ENCODE assay signal across 10 cellular contexts in the genomic region with DNA sequence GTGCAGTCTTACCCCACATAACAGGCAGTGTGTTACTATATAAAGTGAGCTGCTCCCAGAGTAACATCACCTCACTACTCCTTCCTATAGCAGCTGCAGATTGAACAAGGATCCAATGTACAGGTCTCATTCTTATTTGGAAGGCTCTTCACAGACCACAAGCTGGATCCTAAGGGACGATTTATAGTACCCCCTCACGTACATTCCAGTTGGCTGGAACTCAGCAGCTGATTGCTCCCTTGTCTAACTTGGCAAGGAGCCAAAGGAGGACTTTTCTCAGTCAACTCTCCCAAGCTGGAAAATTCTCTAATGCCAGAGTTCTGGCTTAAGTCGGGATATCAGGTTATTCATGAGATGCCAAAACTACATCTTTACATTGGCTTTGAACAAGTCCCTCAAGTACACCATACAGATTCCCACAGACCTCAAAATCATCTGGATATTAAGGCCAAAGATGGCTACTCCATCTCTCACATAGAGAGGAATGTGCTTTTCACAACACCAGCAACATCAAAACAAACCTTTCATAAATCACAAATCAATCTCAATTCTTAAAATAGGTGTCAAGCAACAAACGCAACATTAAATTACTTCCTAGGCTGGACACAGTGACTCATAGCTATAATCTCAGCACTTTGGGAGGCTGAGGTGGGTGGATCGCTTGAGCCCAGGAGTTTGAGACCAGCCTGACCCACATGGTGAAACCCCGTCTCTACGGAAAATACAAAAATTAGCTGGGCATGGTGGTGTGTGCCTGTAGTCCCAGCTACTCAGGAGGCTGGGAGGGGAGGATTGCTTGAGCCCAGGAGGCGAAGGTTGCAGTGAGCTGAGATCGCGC. TPM values are rescaled to one million over a fixed set of nuclear protein-coding genes. Genes with fewer than 3 reads are reported as not detected.
DNase-seq lines count a peak whose midpoint lies in the region; ATAC-seq, FAIRE-seq and TF ChIP-seq lines count a peak whose summit lies in the region.
"Had no signal": no experiment of that assay in that cellular context is flagged by ENCODE, and none has a peak within 500 bp of the region (broad histone marks: within the 10 kb centered on the region; RNA-seq: fewer than 3 reads in every experiment).

No MANE protein-coding gene starts in this region.

- H3K27ac ChIP-seq in CD4-positive, alpha-beta memory T cell (ENCODE audit: low read depth, low read length): peak overlapping the region; percentile 87
- H3K27ac ChIP-seq in GM12878 (ENCODE audit: control insufficient read depth, insufficient read depth): peak overlapping the region; percentile 99
- H3K27ac ChIP-seq: epithelial cell of prostate had no signal

- RAD21 ChIA-PET in GM12878 (lab: Charles Lee; ENCODE audit: unreplicated experiment): interaction anchor here (0.6 to 7.2 kb wide), 15 partner anchors 10 to 246 kb away, joined by 3 to 61 read pairs (median 6); partner anchors contain the start of genes HIC1, SMG6 and SRR

- H3K79me2 ChIP-seq in GM12878 (ENCODE audit: control insufficient read depth, insufficient read depth, low read length): peaks cover 40% of the 10 kb centered on the region

- no peak for FAIRE-seq in GM12878 (lab: Jason Lieb, UNC)

- H3K36me3 Mint-ChIP-seq in CD4-positive, alpha-beta memory T cell: peaks cover 8 to 22% of the 10 kb centered on the region in 2 donors
- peaks cover 0 to 6% (median 4%) of the 10 kb centered on the region in 3 donors for H3K36me3 Mint-ChIP-seq in naive thymus-derived CD8-positive, alpha-beta T cell

- no peak overlapping the region for H3K4me3 ChIP-seq in CD4-positive, alpha-beta memory T cell (ENCODE audit: low read length in 2 of 2)
- H3K4me3 ChIP-seq in GM12878: peak overlapping the region; percentile 21; the same call in 1 of the 2 replicates

- H2AFZ ChIP-seq in GM12878 (ENCODE audit: control insufficient read depth, low read depth, low read length): no peak overlapping the region

- TF ChIP-seq POLR2A in GM12878 (IDR thresholded peaks at IDR 0.05; ENCODE audit: low read depth, low read length): no peak

- H3K27ac Mint-ChIP-seq in CD4-positive, alpha-beta memory T cell: peak overlapping the region; percentile 98 to 99 (median 99)
- H3K27ac Mint-ChIP-seq in naive thymus-derived CD8-positive, alpha-beta T cell: peak overlapping the region; percentile 96 to 100 (median 98)

- no peaks in the 10 kb centered on the region for H3K9me3 ChIP-seq in CD4-positive, alpha-beta memory T cell (ENCODE audit: control insufficient read depth in 1 of 2, low read length in 2 of 2)
- no peaks in the 10 kb centered on the region for H3K9me3 ChIP-seq in GM12878 (replicated peaks; ENCODE audit: control insufficient read depth, insufficient read depth, low read length)

- TF ChIP-seq EP300 in GM12878 (IDR thresholded peaks at IDR 0.05; ENCODE audit: borderline replicate concordance in 1 of 2, control insufficient read depth in 1 of 2, low read depth in 2 of 2, low read length in 2 of 2): no peak

- peaks cover 54 to 86% (median 75%) of the 10 kb centered on the region in 4 donors for H3K4me1 Mint-ChIP-seq in CD4-positive, alpha-beta memory T cell
- H3K4me1 Mint-ChIP-seq in naive thymus-derived CD8-positive, alpha-beta T cell: peaks cover 29 to 85% (median 83%) of the 10 kb centered on the region in 4 donors

- H3K4me3 Mint-ChIP-seq in CD4-positive, alpha-beta memory T cell: peak overlapping the region; percentile 60 to 86 (median 84)
- peak overlapping the region; percentile 69 to 91 (median 80) for H3K4me3 Mint-ChIP-seq in naive thymus-derived CD8-positive, alpha-beta T cell

- H3K27me3 Mint-ChIP-seq in CD4-positive, alpha-beta memory T cell: no peaks in the 10 kb centered on the region
- no peaks in the 10 kb centered on the region for H3K27me3 Mint-ChIP-seq in naive thymus-derived CD8-positive, alpha-beta T cell

- in situ Hi-C loops in GM12878 (cut with MboI): no loop called here

- peaks cover 0 to 3% (median 0%) of the 10 kb centered on the region in 8 donors for H3K9me3 Mint-ChIP-seq in CD4-positive, alpha-beta memory T cell
- H3K9me3 Mint-ChIP-seq in naive thymus-derived CD8-positive, alpha-beta T cell: no peaks in the 10 kb centered on the region

- DNase-seq in CD4-positive, alpha-beta memory T cell: no peak
- peak; percentile 49 for DNase-seq in MV-4-11 (lab: John Stamatoyannopoulos, UW)
- no peak for DNase-seq in GM12878 (ENCODE audit: low read depth, low spot score)
- peak in 1 of 10 donors; percentile 31 for DNase-seq in naive thymus-derived CD8-positive, alpha-beta T cell
- DNase-seq in COLO668 (lab: John Stamatoyannopoulos, UW; ENCODE audit: unreplicated experiment): no peak
- no peak for DNase-seq in kidney glomerular epithelial cell (lab: John Stamatoyannopoulos, UW)
- DNase-seq in SW480 (ENCODE audit: low spot score): no peak
- DNase-seq: activated CD4-positive, alpha-beta T cell treated with anti-CD3 and anti-CD28 coated beads, Interleukin-2, amount 50 U/mL, for 48 hours had no signal

- 91% methylated on average over 10 of the region's 10 CpGs for WGBS in GM12878 (ENCODE audit: insufficient coverage, insufficient replicate concordance, low lambda C conversion rate, missing lambda C conversion rate)

- SMC1A ChIA-PET in GM12878 (lab: Charles Lee; ENCODE audit: uncharacterized antibody, unreplicated experiment): interaction anchor here (0.6 to 10.4 kb wide), 17 partner anchors 13 to 247 kb away, joined by 3 to 149 read pairs (median 3); partner anchors contain the start of genes HIC1 and TSR1

- intact Hi-C loops in CD4-positive, alpha-beta memory T cell (cut with micrococcal nuclease): loop anchor here (10.0 kb wide), 1 partner anchor 619 kb away; the partner anchor contains the start of genes RILP and SCARF1
- intact Hi-C loops in GM12878 (cut with micrococcal nuclease; ENCODE audit: unreplicated experiment): no loop called here

- no peak for TF ChIP-seq RAD21 in GM12878 (IDR thresholded peaks at IDR 0.05; ENCODE audit: insufficient read depth, low read depth, low read length)

- H3K9ac ChIP-seq in GM12878 (ENCODE audit: control insufficient read depth, insufficient read depth, low read length): peak overlapping the region; percentile 40

- no peak for TF ChIP-seq CTCF in GM12878 (IDR thresholded peaks at IDR 0.05 in 2 of 3, conservative IDR thresholded peaks at IDR 0.05 in 1 of 3; ENCODE audit: control insufficient read depth in 2 of 3, extremely low read depth in 1 of 3, insufficient read depth in 1 of 3, low read depth in 3 of 3, low read length in 3 of 3)

- no peaks in the 10 kb centered on the region for H4K20me1 ChIP-seq in GM12878 (ENCODE audit: control insufficient read depth, insufficient read depth)

- H3K36me3 ChIP-seq in CD4-positive, alpha-beta memory T cell (ENCODE audit: insufficient read depth, low read length): no peaks in the 10 kb centered on the region
- H3K36me3 ChIP-seq in GM12878 (ENCODE audit: control insufficient read depth in 2 of 2, insufficient read depth in 2 of 2, low read length in 1 of 2): peaks cover 0 to 8% of the 10 kb centered on the region in 2 experiments; a peak in 1 of 4 replicates

- no peaks in the 10 kb centered on the region for H3K27me3 ChIP-seq in CD4-positive, alpha-beta memory T cell (ENCODE audit: insufficient read depth, low read length)
- H3K27me3 ChIP-seq in GM12878 (replicated peaks in 1 of 2; ENCODE audit: control insufficient read depth in 2 of 2, insufficient read depth in 2 of 2, low read length in 1 of 2): no peaks in the 10 kb centered on the region

- BruUV-seq in GM12878 (replicated peaks; lab: Mats Ljungman, UMichigan): no TSS peak

- ATAC-seq in GM12878 (no peak), HG02571 (IDR thresholded peaks at IDR 0.05; ENCODE audit: unreplicated experiment) (no peak)
- no peak for ATAC-seq in naive thymus-derived CD8-positive, alpha-beta T cell

- H3K4me2 ChIP-seq in GM12878 (ENCODE audit: control insufficient read depth, insufficient read depth): peak overlapping the region; percentile 72

- POLR2A ChIA-PET in CD4-positive, alpha-beta memory T cell (lab: Charles Lee; ENCODE audit: partially characterized antibody): interaction anchor here (0.6 to 6.4 kb wide), 11 partner anchors 13 to 218 kb away, joined by 3 to 75 read pairs (median 5); partner anchors contain the start of genes HIC1, MNT, SMG6 and SRR
- POLR2A ChIA-PET in GM12878 (lab: Charles Lee): interaction anchor here (0.6 to 8.8 kb wide), 15 partner anchors 11 to 217 kb away, joined by 3 to 69 read pairs (median 4); partner anchors contain the start of gene HIC1
- POLR2A ChIA-PET in naive thymus-derived CD8-positive, alpha-beta T cell (lab: Charles Lee): interaction anchor here (0.6 to 6.6 kb wide), 8 partner anchors 12 to 496 kb away, joined by 3 to 59 read pairs (median 4); partner anchors contain the start of genes HIC1, SMG6 and SRR

- CTCF ChIA-PET in CD4-positive, alpha-beta memory T cell (lab: Charles Lee; ENCODE audit: partially characterized antibody): interaction anchor here (0.7 to 7.2 kb wide), 8 partner anchors 11 to 372 kb away, joined by 3 to 60 read pairs (median 14); partner anchors contain the start of gene HIC1
- CTCF ChIA-PET in GM12878 (lab: Yijun Ruan, JAX): interaction anchor here (0.6 to 7.5 kb wide), 19 partner anchors 8 to 210 kb away, joined by 3 to 48 read pairs (median 3); partner anchors contain the start of gene HIC1

- H3K4me1 ChIP-seq in CD4-positive, alpha-beta memory T cell (ENCODE audit: insufficient read depth, low read length): peaks cover 92% of the 10 kb centered on the region
- H3K4me1 ChIP-seq in GM12878 (ENCODE audit: control insufficient read depth, insufficient read depth, low read length): peaks cover 75% of the 10 kb centered on the region

RNA-seq across cellular contexts. Expression of gene SMG6, which starts 39.3 kb away (rescaled TPM):
- total RNA-seq in CD4-positive, alpha-beta memory T cell: 10 to 100 TPM; 51.1 to 58.5 TPM
- 10 to 100 TPM in 1 of 2 donors, 1 to 10 TPM in 1; 3.8 to 10.2 TPM for polyA plus RNA-seq in CD4-positive, alpha-beta memory T cell
- 87.7 and 93.3 TPM in 2 replicates for total RNA-seq in GM12878 (2013; cell fraction: nucleolus; rRNA removed)
- total RNA-seq in GM12878 (2014; rRNA removed) (16.4 and 16.7 TPM in 2 replicates), GM12878 (2014; rRNA removed; fragmentation: Illumina TruSeq; extraction: Trizol) (9.3 and 11.7 TPM in 2 replicates), GM12878 (2021) (28.7 and 30.3 TPM in 2 replicates)
- 19.8 TPM for polyA plus RNA-seq in GM12878 (2011; ENCODE audit: low read depth)
- polyA plus RNA-seq in GM12878 (2011; rRNA removed) (20.1 and 27.2 TPM in 2 replicates), GM12878 (2014; fragmentation: Illumina TruSeq; extraction: Trizol) (16.2 and 21.4 TPM in 2 replicates), GM12878 (2014; fragmentation: Nextera tagmentation; extraction: Ambion mirVana) (under 1 TPM; 0.58 to 0.64 TPM), GM12878 (2014; rRNA removed) (11.2 and 12.9 TPM in 2 replicates), GM12878 (2016; fragmentation: Nextera tagmentation; extraction: Ambion mirVana) (10 to 100 TPM; 15.4 to 16.0 TPM)
- 43.8 and 72.2 TPM in 2 replicates for polyA plus RNA-seq in GM12878 (2011; cell fraction: cytosol; rRNA removed)
- 67.9 and 71.8 TPM in 2 replicates for polyA plus RNA-seq in GM12878 (2011; cell fraction: nucleus; rRNA removed)
- polyA plus RNA-seq in GM12878 (2012): 17.5 and 19.5 TPM in 2 replicates
- polyA minus RNA-seq in GM12878 (2011; rRNA and poly(A)+ RNA removed): 42.9 and 101 TPM in 2 replicates
- 19.6 and 23.3 TPM in 2 replicates for polyA minus RNA-seq in GM12878 (2011; cell fraction: cytosol; rRNA and poly(A)+ RNA removed)
- polyA minus RNA-seq in GM12878 (2011; cell fraction: nucleus; rRNA and poly(A)+ RNA removed): 45.8 and 69.4 TPM in 2 replicates
- 10 to 100 TPM; 49.6 to 51.4 TPM for total RNA-seq in naive thymus-derived CD8-positive, alpha-beta T cell
- 10 to 100 TPM in 1 of 3 donors, 1 to 10 TPM in 2; 5.3 to 13.5 (median 9.0) TPM for polyA plus RNA-seq in naive thymus-derived CD8-positive, alpha-beta T cell

RNA-seq across cellular contexts. Expression of gene SRR, which starts 39.5 kb away (rescaled TPM):
- 10 to 100 TPM in 1 of 2 experiments, 1 to 10 TPM in 1; 6.9 to 13.1 TPM for total RNA-seq in CD4-positive, alpha-beta memory T cell
- polyA plus RNA-seq in CD4-positive, alpha-beta memory T cell: 1 to 10 TPM; 5.6 to 6.7 TPM
- 2.7 and 7.6 TPM in 2 replicates for total RNA-seq in GM12878 (2013; cell fraction: nucleolus; rRNA removed)
- total RNA-seq in GM12878 (2014; rRNA removed) (16.1 and 23.7 TPM in 2 replicates), GM12878 (2014; rRNA removed; fragmentation: Illumina TruSeq; extraction: Trizol) (12.4 and 13.5 TPM in 2 replicates), GM12878 (2021) (19.3 and 20.7 TPM in 2 replicates)
- 14.1 TPM for polyA plus RNA-seq in GM12878 (2011; ENCODE audit: low read depth)
- polyA plus RNA-seq in GM12878 (2011; rRNA removed) (11.7 TPM in 2 replicates), GM12878 (2014; fragmentation: Illumina TruSeq; extraction: Trizol) (14.9 and 18.5 TPM in 2 replicates), GM12878 (2014; fragmentation: Nextera tagmentation; extraction: Ambion mirVana) (10 to 100 TPM; 21.1 to 33.9 TPM), GM12878 (2014; rRNA removed) (15.2 and 17.5 TPM in 2 replicates), GM12878 (2016; fragmentation: Nextera tagmentation; extraction: Ambion mirVana) (10 to 100 TPM; 25.8 to 30.5 TPM)
- polyA plus RNA-seq in GM12878 (2011; cell fraction: cytosol; rRNA removed): 4.6 and 8.8 TPM in 2 replicates
- polyA plus RNA-seq in GM12878 (2011; cell fraction: nucleus; rRNA removed): 3.0 and 3.1 TPM in 2 replicates
- 8.0 and 13.7 TPM in 2 replicates for polyA plus RNA-seq in GM12878 (2012)
- 5.8 and 11.1 TPM in 2 replicates for polyA minus RNA-seq in GM12878 (2011; rRNA and poly(A)+ RNA removed)
- 2.8 and 7.9 TPM in 2 replicates for polyA minus RNA-seq in GM12878 (2011; cell fraction: cytosol; rRNA and poly(A)+ RNA removed)
- 0.67 and 2.8 TPM in 2 replicates for polyA minus RNA-seq in GM12878 (2011; cell fraction: nucleus; rRNA and poly(A)+ RNA removed)
- total RNA-seq in naive thymus-derived CD8-positive, alpha-beta T cell: 1 to 10 TPM; 6.1 to 7.3 TPM
- 1 to 10 TPM; 3.6 to 9.6 (median 8.4) TPM for polyA plus RNA-seq in naive thymus-derived CD8-positive, alpha-beta T cell
